In the genomic region with DNA sequence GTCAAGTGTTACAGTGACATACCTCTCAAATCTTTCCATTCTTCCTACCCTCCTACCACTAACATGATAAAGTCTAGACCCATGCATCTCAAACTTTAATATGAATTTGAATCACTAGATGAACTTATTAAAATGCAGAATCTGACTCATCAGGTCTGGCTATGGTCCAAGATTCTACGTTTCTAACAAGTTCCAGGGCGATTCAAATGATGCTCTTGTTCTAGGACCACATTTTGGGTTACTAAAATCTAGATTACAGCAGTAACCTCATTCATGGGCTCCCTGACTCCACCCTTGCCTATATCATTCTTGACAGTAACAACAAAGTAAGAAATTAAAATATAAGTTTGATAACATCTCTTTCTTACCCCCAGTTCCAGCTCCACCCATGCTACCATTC, we compare ENCODE assay signal across 16 cellular contexts.
DNase-seq lines count a peak whose midpoint lies in the region; FAIRE-seq and TF ChIP-seq lines count a peak whose summit lies in the region.
"Had no signal": no experiment of that assay in that cellular context is flagged by ENCODE, and none has a peak within 500 bp of the region (broad histone marks: within the 10 kb centered on the region; RNA-seq: fewer than 3 reads in every experiment).

No MANE protein-coding gene starts in this region.

- CTCF ChIA-PET in A673 (lab: Charles Lee): no interaction called here

- DNase-seq in A673 (ENCODE audit: low spot score): peak; percentile 45
- DNase-seq in ELR (ENCODE audit: low read depth): peak; percentile 11
- peak; percentile 12 for DNase-seq in astrocyte of the spinal cord (ENCODE audit: low read depth, low spot score)
- peak; percentile 3 for DNase-seq in fibroblast of pulmonary artery (ENCODE audit: low read depth)
- no peak for DNase-seq in H54 (ENCODE audit: insufficient read length, low spot score)
- no peak for DNase-seq in T-helper 9 cell
- DNase-seq in NCI-H1092 treated with DMSO at 0.1 percent for 48 hours (lab: John Stamatoyannopoulos, UW): no peak
- DNase-seq: CD8-positive, alpha-beta memory T cell; EL; H7; NCI-H146; NCI-H2081 treated with DMSO at 0.1 percent for 48 hours; NCI-H2227 treated with DMSO at 0.1 percent for 48 hours; NCI-H526 had no signal

- TF ChIP-seq POLR2A in H54 (IDR thresholded peaks at IDR 0.05; ENCODE audit: low read depth, low read length): no peak

- FAIRE-seq in H54 (lab: Jason Lieb, UNC): no peak

- BruUV-seq in A673 (replicated peaks; lab: Mats Ljungman, UMichigan): no TSS peak

- H3K9me3 ChIP-seq in A673 (ENCODE audit: low read depth, low read length, poor library complexity, severe bottlenecking): no peaks in the 10 kb centered on the region
- H3K9me3 ChIP-seq: BLaER1, SJSA1 had no signal

- in situ Hi-C loops in astrocyte of the spinal cord (cut with HindIII; ENCODE audit: low sequenced_read_pairs): no loop called here

- POLR2A ChIA-PET in A673 (lab: Charles Lee; ENCODE audit: low non-redundant PET): no interaction called here

- no peaks in the 10 kb centered on the region for H3K27me3 ChIP-seq in A673 (replicated peaks; ENCODE audit: insufficient read depth, low read depth, low read length, poor library complexity)
- H3K27me3 ChIP-seq: BLaER1, SJSA1 had no signal

- H3K36me3 ChIP-seq in A673 (ENCODE audit: insufficient read depth, low read length, poor library complexity, severe bottlenecking): no peaks in the 10 kb centered on the region
- H3K36me3 ChIP-seq: BLaER1, SJSA1 had no signal

- peaks cover 3% of the 10 kb centered on the region for H3K4me1 ChIP-seq in A673 (ENCODE audit: insufficient read depth, low read length, poor library complexity, severe bottlenecking)
- H3K4me1 ChIP-seq: BLaER1, SJSA1 had no signal

- TF ChIP-seq CTCF in A673 (conservative IDR thresholded peaks at IDR 0.05; ENCODE audit: low read depth, low read length): no peak
- TF ChIP-seq CTCF in astrocyte of the spinal cord (IDR thresholded peaks at IDR 0.05; ENCODE audit: low read depth, low read length): no peak
- TF ChIP-seq CTCF in fibroblast of pulmonary artery (IDR thresholded peaks at IDR 0.05; ENCODE audit: low read length, missing control alignments): no peak

- no peak overlapping the region for H3K4me3 ChIP-seq in A673 (ENCODE audit: low read depth, low read length, poor library complexity, severe bottlenecking)
- no peak overlapping the region for H3K4me3 ChIP-seq in astrocyte of the spinal cord (ENCODE audit: low read depth, low read length)
- H3K4me3 ChIP-seq in fibroblast of pulmonary artery (replicated peaks; ENCODE audit: low read depth, low read length): no peak overlapping the region
- H3K4me3 ChIP-seq: BLaER1, SJSA1 had no signal

- intact Hi-C loops in A673 (cut with micrococcal nuclease; ENCODE audit: unreplicated experiment): no loop called here

- no peak overlapping the region for H3K27ac ChIP-seq in A673 (ENCODE audit: low read depth, low read length, poor library complexity, severe bottlenecking)
- H3K27ac ChIP-seq: BLaER1, SJSA1 had no signal

Comparison
In these comparisons a context has a peak if more than half of its experiments do, and no peak if none do; other contexts are left out.
1. DNase-seq: peak in A673 (single experiment), ELR (single experiment), astrocyte of the spinal cord (single experiment) and fibroblast of pulmonary artery (single experiment); none in H54 (single experiment), T-helper 9 cell (single experiment) and NCI-H1092 treated with DMSO at 0.1 percent for 48 hours (single experiment).